ENCODE assay signal across 22 cellular contexts in genomic region chr1:21942464-21942863, GRCh38. TPM values are rescaled to one million over a fixed set of nuclear protein-coding genes. Genes with fewer than 3 reads are reported as not detected.
DNase-seq lines count a peak whose midpoint lies in the region; ATAC-seq and TF ChIP-seq lines count a peak whose summit lies in the region.
"Had no signal": no experiment of that assay in that cellular context is flagged by ENCODE, and none has a peak within 500 bp of the region (broad histone marks: within the 10 kb centered on the region; RNA-seq: fewer than 3 reads in every experiment).

No MANE protein-coding gene starts in this region.

- no peaks in the 10 kb centered on the region for H3K36me3 ChIP-seq in left ventricle myocardium inferior
- no peaks in the 10 kb centered on the region for H3K36me3 ChIP-seq in gastroesophageal sphincter
- H3K36me3 ChIP-seq in trophoblast cell (ENCODE audit: control insufficient read depth in 1 of 2, insufficient read depth in 2 of 2, low read length in 2 of 2), result no peaks in the 10 kb centered on the region
- H3K36me3 ChIP-seq in aorta (ENCODE audit: control insufficient read depth in 1 of 2, insufficient read depth in 2 of 2, low read length in 1 of 2), result no peaks in the 10 kb centered on the region
- H3K36me3 ChIP-seq: adrenal gland, pancreas, suprapubic skin had no signal

- H3K18ac ChIP-seq in trophoblast cell (ENCODE audit: low read length), result no peak overlapping the region

- H3K9ac ChIP-seq in trophoblast cell (ENCODE audit: low read length), result no peak overlapping the region

- no peak overlapping the region for H3K4me2 ChIP-seq in trophoblast cell (ENCODE audit: low read length)

- no peak overlapping the region for H4K8ac ChIP-seq in trophoblast cell (ENCODE audit: low read depth, low read length)

- H3K79me1 ChIP-seq in trophoblast cell (ENCODE audit: low read length), result peaks cover 17% of the 10 kb centered on the region

- no peak overlapping the region for H4K91ac ChIP-seq in trophoblast cell (ENCODE audit: low read depth, low read length)

- H4K12ac ChIP-seq in trophoblast cell (ENCODE audit: low read depth, low read length), result no peak overlapping the region

- H3K27me3 ChIP-seq in left ventricle myocardium inferior (ENCODE audit: low read depth), result no peaks in the 10 kb centered on the region
- no peaks in the 10 kb centered on the region for H3K27me3 ChIP-seq in gastroesophageal sphincter
- no peaks in the 10 kb centered on the region for H3K27me3 ChIP-seq in trophoblast cell (ENCODE audit: insufficient read depth, low read length)
- H3K27me3 ChIP-seq in aorta (ENCODE audit: control insufficient read depth in 1 of 2, insufficient read depth in 2 of 2, low read length in 1 of 2), result no peaks in the 10 kb centered on the region
- H3K27me3 ChIP-seq: adrenal gland, pancreas, suprapubic skin had no signal

- TF ChIP-seq EP300 in gastroesophageal sphincter (IDR thresholded peaks at IDR 0.05), result no peak

- no peak for TF ChIP-seq POLR2A in gastroesophageal sphincter (IDR thresholded peaks at IDR 0.05)
- no peak for TF ChIP-seq POLR2A in erythroblast (IDR thresholded peaks at IDR 0.05; ENCODE audit: low read length)

- H2BK12ac ChIP-seq in trophoblast cell (ENCODE audit: low read length), result peak overlapping the region; percentile 40

- TF ChIP-seq CTCF in left ventricle myocardium inferior (IDR thresholded peaks at IDR 0.05; ENCODE audit: borderline replicate concordance), result no peak
- TF ChIP-seq CTCF in gastroesophageal sphincter (IDR thresholded peaks at IDR 0.05), result no peak

- no peak overlapping the region for H2BK5ac ChIP-seq in trophoblast cell (ENCODE audit: low read depth, low read length, poor library complexity)

- H3K23ac ChIP-seq in trophoblast cell (ENCODE audit: low read length), result no peak overlapping the region

- H3K4me1 ChIP-seq in left ventricle myocardium inferior (peaks cover 90% of the 10 kb centered on the region), gastroesophageal sphincter (peaks cover 16 to 85% (median 38%) of the 10 kb centered on the region in 3 donors), trophoblast cell (ENCODE audit: control insufficient read depth in 1 of 2, insufficient read depth in 2 of 2, low read length in 2 of 2) (peaks cover 22 to 35% of the 10 kb centered on the region in 2 experiments), aorta (ENCODE audit: control insufficient read depth in 1 of 2, insufficient read depth in 2 of 2, low read length in 2 of 2) (peaks cover 0 to 3% of the 10 kb centered on the region in 2 donors)

- intact Hi-C loops in left ventricle myocardium inferior (cut with micrococcal nuclease), result no loop called here
- intact Hi-C loops in Right ventricle myocardium superior (cut with DNase I), result no loop called here
- intact Hi-C loops in aorta (cut with DNase I), result no loop called here

- H3K4ac ChIP-seq in trophoblast cell (ENCODE audit: low read depth, low read length), result no peak overlapping the region

- WGBS in gastroesophageal sphincter (ENCODE audit: low coverage in 1 of 2), 2 donors, result 33 to 35% methylated on average over 3 to 10 of the region's 10 CpGs
- WGBS in trophoblast cell (ENCODE audit: extremely low coverage, insufficient coverage, insufficient read length), result no CpG with 5 or more reads among the region's 10 CpGs
- WGBS in aorta, 2 donors, result 49 to 56% methylated on average over 10 of the region's 10 CpGs

- H3K4me3 ChIP-seq in left ventricle myocardium inferior, result no peak overlapping the region
- no peak overlapping the region for H3K4me3 ChIP-seq in gastroesophageal sphincter
- H3K4me3 ChIP-seq in trophoblast cell (ENCODE audit: low read depth, low read length), result no peak overlapping the region
- no peak overlapping the region for H3K4me3 ChIP-seq in aorta (ENCODE audit: low read length in 2 of 2)
- H3K4me3 ChIP-seq: A549, adrenal gland, pancreas, SK-N-MC, suprapubic skin had no signal

- peak overlapping the region; percentile 23 for H2BK120ac ChIP-seq in trophoblast cell (ENCODE audit: insufficient read depth, low read length, poor library complexity)

- no peak overlapping the region for H2AK5ac ChIP-seq in trophoblast cell (ENCODE audit: low read length)

- no peak for DNase-seq in left ventricle myocardium inferior
- DNase-seq in Right ventricle myocardium superior, result no peak
- no peak for DNase-seq in trophoblast cell
- DNase-seq in aorta, result no peak
- no peak for DNase-seq in erythroblast (lab: John Stamatoyannopoulos, UW)
- no peak for DNase-seq in activated CD4-positive, alpha-beta T cell treated with anti-CD3 and anti-CD28 coated beads for 1 hour
- DNase-seq: activated CD4-positive, alpha-beta T cell treated with anti-CD3 and anti-CD28 coated beads for 4 hours; activated gamma-delta T cell; cerebellar nuclear complex; NCI-H146; NCI-H2171 treated with DMSO at 0.1 percent for 48 hours; pancreas; stimulated activated CD4-positive, alpha-beta T cell treated with anti-CD3 and anti-CD28 coated beads, Interleukin-4, amount 100 ng/mL, for 4 hours had no signal

- H2AFZ ChIP-seq in trophoblast cell (ENCODE audit: insufficient read depth, low read length, poor library complexity), result no peak overlapping the region

- H3K9me3 ChIP-seq in left ventricle myocardium inferior (replicated peaks) (no peaks in the 10 kb centered on the region), gastroesophageal sphincter (no peaks in the 10 kb centered on the region), trophoblast cell (ENCODE audit: insufficient read depth, low read depth, low read length) (no peaks in the 10 kb centered on the region), aorta (ENCODE audit: control insufficient read depth, low read length) (no peaks in the 10 kb centered on the region)
- H3K9me3 ChIP-seq: A549, adrenal gland, pancreas, suprapubic skin had no signal

- ATAC-seq in Right ventricle myocardium superior (ENCODE audit: poor library complexity), result no peak
- no peak for ATAC-seq in gastroesophageal sphincter
- ATAC-seq in aorta (ENCODE audit: low FRiP score), result no peak
- ATAC-seq in HG02938 (IDR thresholded peaks at IDR 0.05; ENCODE audit: unreplicated experiment), result no peak
- ATAC-seq: A549, pancreas had no signal

- no peak overlapping the region for H3K14ac ChIP-seq in trophoblast cell (ENCODE audit: low read length)

- peak overlapping the region; percentile 96 for H3K27ac ChIP-seq in left ventricle myocardium inferior (replicated peaks)
- H3K27ac ChIP-seq in gastroesophageal sphincter, result peak overlapping the region; percentile 90 to 98 (median 95)
- no peak overlapping the region for H3K27ac ChIP-seq in trophoblast cell (ENCODE audit: low read depth, low read length)
- peak overlapping the region; percentile 7 to 62 for H3K27ac ChIP-seq in aorta (ENCODE audit: low read depth in 1 of 2, low read length in 2 of 2)
- H3K27ac ChIP-seq: pancreas, SK-N-MC, suprapubic skin had no signal

- H3K79me2 ChIP-seq in trophoblast cell (ENCODE audit: control insufficient read depth, insufficient read depth, low read length, poor library complexity), result peaks cover 5% of the 10 kb centered on the region

RNA-seq across cellular contexts. Expression of gene HSPG2, which starts 5.4 kb away (rescaled TPM):
- total RNA-seq in left ventricle myocardium inferior, result 257 TPM
- total RNA-seq in Right ventricle myocardium superior, result 263 TPM
- 1,000 to 10,000 TPM in 1 of 4 donors, 100 to 1,000 TPM in 3; 311 to 1,021 (median 351) TPM for total RNA-seq in gastroesophageal sphincter
- polyA plus RNA-seq in trophoblast cell (2013), result 97.2 and 106 TPM in 2 replicates
- total RNA-seq in aorta, result 1,000 to 10,000 TPM in 1 of 2 donors, 100 to 1,000 TPM in 1; 868 to 1,205 TPM
- polyA plus RNA-seq in aorta, result 100 to 1,000 TPM in 1 of 2 donors, 10 to 100 TPM in 1; 49.1 to 268 TPM
- polyA plus RNA-seq: CD14-positive monocyte had no signal

RNA-seq across cellular contexts. Expression of gene CELA3B, which starts 34.4 kb away (rescaled TPM):
- total RNA-seq in left ventricle myocardium inferior, result not detected
- total RNA-seq in Right ventricle myocardium superior, result not detected
- total RNA-seq in gastroesophageal sphincter, result not detected
- polyA plus RNA-seq in trophoblast cell (2013), result not detected in 2 replicates
- total RNA-seq in aorta, result 1 to 10 TPM; 1.0 to 1.8 TPM
- polyA plus RNA-seq in aorta, result 1 to 10 TPM; 2.5 to 7.5 TPM
- total RNA-seq: M059J, mononuclear cell, suprapubic skin had no signal
- polyA plus RNA-seq: A549, CD14-positive monocyte had no signal

RNA-seq across cellular contexts. Expression of gene CELA3A, which starts 59.0 kb away (rescaled TPM):
- total RNA-seq in left ventricle myocardium inferior (not detected), Right ventricle myocardium superior (not detected), gastroesophageal sphincter (not detected), aorta (1 to 10 TPM; 5.0 to 5.2 TPM)
- polyA plus RNA-seq in trophoblast cell (2013), result not detected in 2 replicates
- polyA plus RNA-seq in aorta, result 1 to 10 TPM; 8.5 to 9.5 TPM
- total RNA-seq: M059J, mononuclear cell, suprapubic skin had no signal
- polyA plus RNA-seq: A549, CD14-positive monocyte had no signal
